Comparison of ENCODE assay signal across 16 cellular contexts in genomic region chr2:142745691-142746090, GRCh38.
"Had no signal": no experiment of that assay in that cellular context is flagged by ENCODE, and none has a peak within 500 bp of the region (broad histone marks: within the 10 kb centered on the region; RNA-seq: fewer than 3 reads in every experiment).

No MANE protein-coding gene starts in this region.

- H3K4me1 ChIP-seq: colonic mucosa had no signal

- H3K27me3 ChIP-seq: cardiac muscle cell, colonic mucosa had no signal

- H3K36me3 ChIP-seq: cardiac muscle cell, colonic mucosa had no signal

- DNase-seq: activated CD4-positive, CD25-positive, alpha-beta regulatory T cell treated with anti-CD3 and anti-CD28 coated beads, Interleukin-2, amount 50 U/mL, for 72 hours; activated naive CD4-positive, alpha-beta T cell; activated naive CD8-positive, alpha-beta T cell treated with anti-CD3 and anti-CD28 coated beads, Interleukin-2, amount 10 ng/mL, durations not matched to agents 7 days and 5 days; aorta; colonic mucosa; foreskin fibroblast; glutamatergic neuron; left cardiac atrium; midbrain; stimulated activated CD4-positive, alpha-beta T cell treated with anti-CD3 and anti-CD28 coated beads, Interleukin-12 subunit alpha, Interleukin-12 subunit beta, amount 100 ng/mL, for 4 hours; T-helper 1 cell; T1000 had no signal

- ATAC-seq: left cardiac atrium; stimulated activated effector memory CD8-positive, alpha-beta T cell treated with anti-CD3 and anti-CD28 coated beads, Interleukin-12 subunit alpha, Interleukin-12 subunit beta, amount 100 ng/mL, for 72 hours had no signal

- H3K27ac ChIP-seq: cardiac muscle cell, colonic mucosa had no signal

- FAIRE-seq: endometrium had no signal

- H3K4me3 ChIP-seq: cardiac muscle cell, colonic mucosa, lung had no signal

- H3K9me3 ChIP-seq: colonic mucosa had no signal
